ENCODE assay signal across 1 cellular context in the genomic region with DNA sequence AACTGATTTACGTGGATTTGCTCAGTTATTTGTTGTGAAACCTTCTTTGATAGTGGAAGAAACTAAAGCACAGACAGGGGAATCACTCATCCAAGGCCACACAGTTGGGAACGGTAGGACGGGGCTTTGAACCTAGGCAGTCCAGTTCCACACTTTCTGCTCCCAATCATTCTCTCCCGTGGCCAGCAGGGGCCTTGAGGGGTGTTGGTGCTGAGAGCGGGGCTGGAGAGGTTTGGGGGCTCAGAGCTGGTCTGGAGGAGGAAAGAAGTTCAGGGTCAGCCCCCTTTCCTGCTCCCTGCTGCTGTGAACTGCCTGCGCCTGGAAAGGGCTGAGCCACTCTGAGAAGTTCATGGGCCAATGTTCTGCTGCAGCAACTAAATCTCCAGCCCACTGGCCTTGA.
TF ChIP-seq lines count a peak whose summit lies in the region.

No MANE protein-coding gene starts in this region.

TF ChIP-seq in HepG2, 621 proteins besides CTCF, POLR2A, EP300 and RAD21:
- TF ChIP-seq, protein P1, sequence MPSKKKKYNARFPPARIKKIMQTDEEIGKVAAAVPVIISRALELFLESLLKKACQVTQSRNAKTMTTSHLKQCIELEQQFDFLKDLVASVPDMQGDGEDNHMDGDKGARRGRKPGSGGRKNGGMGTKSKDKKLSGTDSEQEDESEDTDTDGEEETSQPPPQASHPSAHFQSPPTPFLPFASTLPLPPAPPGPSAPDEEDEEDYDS (CRISPR knock-in tag; IDR thresholded peaks at IDR 0.05) = no peak
- 0 out of 2 replicates have a peak, but pooled peaks have one; percentile 25 for TF ChIP-seq ZNF12 (CRISPR knock-in tag; IDR thresholded peaks at IDR 0.05)
